In the genomic region with DNA sequence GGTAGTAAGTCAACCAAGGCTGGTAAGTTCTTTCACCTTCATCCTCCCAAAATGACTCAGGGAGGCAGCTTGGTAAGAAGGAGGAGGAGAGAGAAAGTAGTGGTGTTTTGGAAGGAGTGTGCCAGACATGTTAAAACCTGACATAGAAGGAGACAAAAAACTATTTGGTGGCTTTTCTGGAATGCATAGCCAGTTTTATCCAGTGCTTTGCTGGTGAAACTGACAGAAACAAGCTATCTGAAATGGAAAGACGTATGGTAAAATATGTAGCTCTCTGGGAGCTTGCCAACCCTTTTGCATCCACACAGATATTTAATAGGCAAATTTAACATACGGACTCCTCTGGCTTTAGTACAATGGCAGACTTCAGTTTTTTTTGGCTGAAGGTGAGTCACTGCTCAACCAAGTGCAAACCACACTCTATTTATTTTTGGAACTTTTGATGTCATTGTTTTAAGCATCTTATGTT, we compare ENCODE assay signal across 8 cellular contexts. TPM values are rescaled to one million over a fixed set of nuclear protein-coding genes. Genes with fewer than 3 reads are reported as not detected.
DNase-seq lines count a peak whose midpoint lies in the region; ATAC-seq, FAIRE-seq and TF ChIP-seq lines count a peak whose summit lies in the region.

No MANE protein-coding gene starts in this region.

- no peaks in the 10 kb centered on the region for H3K79me2 ChIP-seq in fibroblast of lung (ENCODE audit: control insufficient read depth, insufficient read depth, low read length)

- no peak for DNase-seq in activated T-cell treated with anti-CD3 and anti-CD28 coated beads, Interleukin-2, amount 50 U/mL, for 24 hours
- DNase-seq in activated T-cell treated with anti-CD3 and anti-CD28 coated beads, Interleukin-2, amount 50 U/mL, for 48 hours, result no peak
- peak; percentile 27 to 58 for DNase-seq in NCI-H526 (lab: John Stamatoyannopoulos, UW)
- peak; percentile 85 to 90 for DNase-seq in fibroblast of lung (ENCODE audit: low read depth in 2 of 2)
- no peak for DNase-seq in pancreas
- no peak for DNase-seq in stimulated activated CD8-positive, alpha-beta memory T cell treated with anti-CD3 and anti-CD28 coated beads, Interleukin-4, amount 100 ng/mL, for 48 hours
- DNase-seq in transverse colon, result no peak

- H3K27me3 ChIP-seq in fibroblast of lung (ENCODE audit: control insufficient read depth, insufficient read depth, low read length), result no peaks in the 10 kb centered on the region
- no peaks in the 10 kb centered on the region for H3K27me3 ChIP-seq in pancreas
- no peaks in the 10 kb centered on the region for H3K27me3 ChIP-seq in transverse colon

- H3K36me3 ChIP-seq in fibroblast of lung (ENCODE audit: control insufficient read depth, insufficient read depth, low read length), result peaks cover 2% of the 10 kb centered on the region
- peaks cover 0 to 9% (median 0%) of the 10 kb centered on the region in 3 donors for H3K36me3 ChIP-seq in pancreas
- H3K36me3 ChIP-seq in transverse colon, result peaks cover 0 to 19% (median 8%) of the 10 kb centered on the region in 4 donors

- TF ChIP-seq EP300 in transverse colon (IDR thresholded peaks at IDR 0.05; ENCODE audit: low read depth), result no peak

- H3K9me3 Mint-ChIP-seq in activated T-cell treated with anti-CD3 and anti-CD28 coated beads, Interleukin-2, amount 50 U/mL, for 24 hours, result no peaks in the 10 kb centered on the region

- ATAC-seq in HG02759 (IDR thresholded peaks at IDR 0.05; ENCODE audit: unreplicated experiment), result peak; percentile 82
- ATAC-seq in pancreas, result no peak

- in situ Hi-C loops in transverse colon (cut with MboI; ENCODE audit: low pct_ligation_motif_present in 1 of 4, low pct_unique_long_range_greater_than_20kb in 1 of 4, low sequenced_read_pairs in 3 of 4), result no loop called here

- WGBS in pancreas, 2 donors, result 78 to 79% methylated on average over 2 of the region's 2 CpGs
- 61 to 63% methylated on average over 2 of the region's 2 CpGs for WGBS in transverse colon (ENCODE audit: low coverage in 1 of 2), 2 donors

- H3K4me1 Mint-ChIP-seq in activated T-cell treated with anti-CD3 and anti-CD28 coated beads, Interleukin-2, amount 50 U/mL, for 24 hours (ENCODE audit: low read depth), result peaks cover 49% of the 10 kb centered on the region

- intact Hi-C loops in pancreas (cut with DNase I) (no loop called here), transverse colon (cut with DNase I; ENCODE audit: low total_unique reads) (no loop called here)

- no peak for TF ChIP-seq CTCF in fibroblast of lung (conservative IDR thresholded peaks at IDR 0.05 in 1 of 2, IDR thresholded peaks at IDR 0.05 in 1 of 2; ENCODE audit: low read depth in 1 of 2, low read length in 2 of 2)
- no peak for TF ChIP-seq CTCF in pancreas (IDR thresholded peaks at IDR 0.05)
- TF ChIP-seq CTCF in transverse colon (IDR thresholded peaks at IDR 0.05), result no peak

- peak overlapping the region; percentile 94 for H3K27ac Mint-ChIP-seq in activated T-cell treated with anti-CD3 and anti-CD28 coated beads, Interleukin-2, amount 50 U/mL, for 24 hours

- no peaks in the 10 kb centered on the region for H3K27me3 Mint-ChIP-seq in activated T-cell treated with anti-CD3 and anti-CD28 coated beads, Interleukin-2, amount 50 U/mL, for 24 hours

- peak overlapping the region; percentile 27 for H3K4me2 ChIP-seq in fibroblast of lung (ENCODE audit: extremely low read depth, insufficient read depth, low read length)

- no peak overlapping the region for H3K9ac ChIP-seq in fibroblast of lung (ENCODE audit: insufficient read depth, low read length)

- FAIRE-seq in pancreas (lab: Jason Lieb, UNC), result no peak

- H3K27ac ChIP-seq in fibroblast of lung (ENCODE audit: insufficient read depth, low read length) (no peak overlapping the region), pancreas (no peak overlapping the region), transverse colon (no peak overlapping the region)

- H2AFZ ChIP-seq in fibroblast of lung (ENCODE audit: low read length), result no peak overlapping the region

- no peak for TF ChIP-seq POLR2A in transverse colon (IDR thresholded peaks at IDR 0.05)

- H3K4me1 ChIP-seq in fibroblast of lung (ENCODE audit: control insufficient read depth, extremely low read depth, insufficient read depth, low read length) (no peaks in the 10 kb centered on the region), pancreas (no peaks in the 10 kb centered on the region), transverse colon (no peaks in the 10 kb centered on the region)

- no peak overlapping the region for H3K4me3 ChIP-seq in fibroblast of lung (replicated peaks in 1 of 4; ENCODE audit: control extremely low read depth in 1 of 4, insufficient read depth in 1 of 4, low read depth in 3 of 4, low read length in 4 of 4)
- H3K4me3 ChIP-seq in pancreas, result no peak overlapping the region
- H3K4me3 ChIP-seq in transverse colon, result no peak overlapping the region

- H3K9me3 ChIP-seq in fibroblast of lung (ENCODE audit: control insufficient read depth, insufficient read depth, low read depth, low read length) (no peaks in the 10 kb centered on the region), pancreas (no peaks in the 10 kb centered on the region), transverse colon (no peaks in the 10 kb centered on the region)

- no peaks in the 10 kb centered on the region for H4K20me1 ChIP-seq in fibroblast of lung (ENCODE audit: control insufficient read depth, extremely low read depth, insufficient read depth, low read length)

- H3K4me3 Mint-ChIP-seq in activated T-cell treated with anti-CD3 and anti-CD28 coated beads, Interleukin-2, amount 50 U/mL, for 24 hours, result peak overlapping the region; percentile 21

- H3K36me3 Mint-ChIP-seq in activated T-cell treated with anti-CD3 and anti-CD28 coated beads, Interleukin-2, amount 50 U/mL, for 24 hours (ENCODE audit: low read depth), result peaks cover 95% of the 10 kb centered on the region

RNA-seq across cellular contexts. Expression of gene RAB14, which starts 45.4 kb away (rescaled TPM):
- total RNA-seq in fibroblast of lung, result 18.5 and 29.1 TPM in 2 replicates
- polyA plus RNA-seq in fibroblast of lung, result 46.6 and 52.3 TPM in 2 replicates
- polyA plus RNA-seq in fibroblast of lung (2012), result 43.0 and 49.0 TPM in 2 replicates
- 6.4 and 6.7 TPM in 2 replicates for polyA minus RNA-seq in fibroblast of lung (ENCODE audit: low replicate concordance)
- total RNA-seq in pancreas, result 10 to 100 TPM; 13.3 to 37.0 (median 25.2) TPM
- polyA plus RNA-seq in pancreas, result 10 to 100 TPM in 1 of 2 donors, 1 to 10 TPM in 1; 9.2 to 21.3 TPM
- total RNA-seq in transverse colon, result 10 to 100 TPM; 20.7 to 50.3 (median 37.9) TPM

Comparison
In these comparisons a context has a peak if more than half of its experiments do, and no peak if none do; other contexts are left out.
1. DNase-seq: peak in NCI-H526 (2 of 2) and fibroblast of lung (2 of 2); none in activated T-cell treated with anti-CD3 and anti-CD28 coated beads, Interleukin-2, amount 50 U/mL, for 24 hours (single experiment), activated T-cell treated with anti-CD3 and anti-CD28 coated beads, Interleukin-2, amount 50 U/mL, for 48 hours (0 of 2), pancreas (0 of 6), stimulated activated CD8-positive, alpha-beta memory T cell treated with anti-CD3 and anti-CD28 coated beads, Interleukin-4, amount 100 ng/mL, for 48 hours (single experiment) and transverse colon (single experiment).